ENCODE assay signal across 12 cellular contexts in the genomic region with DNA sequence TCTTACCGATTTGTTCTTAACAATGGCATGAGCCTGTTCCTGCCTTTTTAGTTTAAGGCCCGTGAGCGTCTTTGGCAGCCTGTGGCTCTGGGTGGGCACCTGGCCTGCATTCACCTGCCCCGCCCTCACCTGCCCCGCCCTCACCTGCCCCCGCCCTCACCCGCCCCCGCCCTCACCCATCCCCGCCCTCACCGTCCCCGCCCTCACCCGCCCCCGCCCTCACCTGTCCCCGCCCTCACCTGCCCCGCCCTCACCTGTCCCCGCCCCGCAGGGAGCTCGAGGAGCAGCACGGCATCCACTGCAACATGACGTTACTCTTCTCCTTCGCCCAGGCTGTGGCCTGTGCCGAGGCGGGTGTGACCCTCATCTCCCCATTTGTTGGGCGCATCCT. TPM values are rescaled to one million over a fixed set of nuclear protein-coding genes. Genes with fewer than 3 reads are reported as not detected.
DNase-seq lines count a peak whose midpoint lies in the region; ATAC-seq and TF ChIP-seq lines count a peak whose summit lies in the region.
"Had no signal": no experiment of that assay in that cellular context is flagged by ENCODE, and none has a peak within 500 bp of the region (broad histone marks: within the 10 kb centered on the region; RNA-seq: fewer than 3 reads in every experiment).

No MANE protein-coding gene starts in this region.

- TF ChIP-seq POLR2A in upper lobe of left lung (IDR thresholded peaks at IDR 0.05) = no peak

- 54% methylated on average over 10 of the region's 24 CpGs for WGBS in hepatocyte (ENCODE audit: low lambda C conversion rate, missing lambda C conversion rate)
- 69 to 81% methylated on average over 5 to 23 of the region's 24 CpGs for WGBS in upper lobe of left lung, 2 donors

- H3K4me2 ChIP-seq in hepatocyte = no peak overlapping the region
- H3K4me2 ChIP-seq: BLaER1 had no signal

- no peak for TF ChIP-seq CTCF in VCaP (conservative IDR thresholded peaks at IDR 0.05)
- no peak for TF ChIP-seq CTCF in hepatocyte (IDR thresholded peaks at IDR 0.05; ENCODE audit: poor library complexity)
- TF ChIP-seq CTCF in upper lobe of left lung (IDR thresholded peaks at IDR 0.05) = no peak

- H3K9me3 ChIP-seq in hepatocyte (ENCODE audit: low read depth) (no peaks in the 10 kb centered on the region), upper lobe of left lung (no peaks in the 10 kb centered on the region)
- H3K9me3 ChIP-seq: BLaER1 had no signal

- no peaks in the 10 kb centered on the region for H3K79me2 ChIP-seq in hepatocyte

- no peak overlapping the region for H2AFZ ChIP-seq in hepatocyte

- intact Hi-C loops in activated CD4-positive, alpha-beta T cell treated with anti-CD3 and anti-CD28 coated beads, Interleukin-2, amount 10 ng/mL, durations not matched to agents 24 days and 14 days (cut with micrococcal nuclease) = no loop called here
- intact Hi-C loops in activated T-helper 2 cell treated with anti-CD3 and anti-CD28 coated beads, Interferon-gamma antibody, Interleukin-2, Interleukin-4, amounts not matched to agents 10 μg/mL and 5 μg/mL and 100 μg/mL, durations not matched to agents 14 hours and 24 hours and 36 hours (cut with micrococcal nuclease) = no loop called here

- ATAC-seq in upper lobe of left lung (ENCODE audit: low FRiP score in 2 of 2) = peak in 1 of 2 donors; percentile 68
- no peak for ATAC-seq in GM18519 (IDR thresholded peaks at IDR 0.05; ENCODE audit: low FRiP score, unreplicated experiment)
- no peak for ATAC-seq in HG03571 (IDR thresholded peaks at IDR 0.05; ENCODE audit: unreplicated experiment)

- no peaks in the 10 kb centered on the region for H3K27me3 ChIP-seq in hepatocyte
- H3K27me3 ChIP-seq in upper lobe of left lung = no peaks in the 10 kb centered on the region
- H3K27me3 ChIP-seq: BLaER1 had no signal

- peaks cover 15% of the 10 kb centered on the region for H3K4me1 Mint-ChIP-seq in activated CD4-positive, alpha-beta T cell treated with anti-CD3 and anti-CD28 coated beads, Interleukin-2, amount 10 ng/mL, durations not matched to agents 24 days and 14 days
- peaks cover 7% of the 10 kb centered on the region for H3K4me1 Mint-ChIP-seq in activated T-helper 2 cell treated with anti-CD3 and anti-CD28 coated beads, Interferon-gamma antibody, Interleukin-2, Interleukin-4, amounts not matched to agents 10 μg/mL and 5 μg/mL and 100 μg/mL, durations not matched to agents 14 hours and 24 hours and 36 hours (ENCODE audit: low read depth)

- no peaks in the 10 kb centered on the region for H3K9me3 Mint-ChIP-seq in activated CD4-positive, alpha-beta T cell treated with anti-CD3 and anti-CD28 coated beads, Interleukin-2, amount 10 ng/mL, durations not matched to agents 24 days and 14 days
- H3K9me3 Mint-ChIP-seq in activated T-helper 2 cell treated with anti-CD3 and anti-CD28 coated beads, Interferon-gamma antibody, Interleukin-2, Interleukin-4, amounts not matched to agents 10 μg/mL and 5 μg/mL and 100 μg/mL, durations not matched to agents 14 hours and 24 hours and 36 hours = no peaks in the 10 kb centered on the region
- H3K9me3 Mint-ChIP-seq: naive B cell; stimulated activated naive CD8-positive, alpha-beta T cell treated with anti-CD3 and anti-CD28 coated beads, Interleukin-15, Interleukin-2, amounts not matched to agents 100 ng/mL and 50 ng/mL, for 24 hours had no signal

- H3K27me3 Mint-ChIP-seq in activated CD4-positive, alpha-beta T cell treated with anti-CD3 and anti-CD28 coated beads, Interleukin-2, amount 10 ng/mL, durations not matched to agents 24 days and 14 days = no peaks in the 10 kb centered on the region
- no peaks in the 10 kb centered on the region for H3K27me3 Mint-ChIP-seq in activated T-helper 2 cell treated with anti-CD3 and anti-CD28 coated beads, Interferon-gamma antibody, Interleukin-2, Interleukin-4, amounts not matched to agents 10 μg/mL and 5 μg/mL and 100 μg/mL, durations not matched to agents 14 hours and 24 hours and 36 hours (ENCODE audit: low read depth)
- H3K27me3 Mint-ChIP-seq: naive B cell; stimulated activated naive CD8-positive, alpha-beta T cell treated with anti-CD3 and anti-CD28 coated beads, Interleukin-15, Interleukin-2, amounts not matched to agents 100 ng/mL and 50 ng/mL, for 24 hours had no signal

- H3K4me3 ChIP-seq in hepatocyte (no peak overlapping the region), upper lobe of left lung (no peak overlapping the region)
- H3K4me3 ChIP-seq: BLaER1 had no signal

- peak overlapping the region; percentile 53 for H3K27ac Mint-ChIP-seq in activated CD4-positive, alpha-beta T cell treated with anti-CD3 and anti-CD28 coated beads, Interleukin-2, amount 10 ng/mL, durations not matched to agents 24 days and 14 days
- no peak overlapping the region for H3K27ac Mint-ChIP-seq in activated T-helper 2 cell treated with anti-CD3 and anti-CD28 coated beads, Interferon-gamma antibody, Interleukin-2, Interleukin-4, amounts not matched to agents 10 μg/mL and 5 μg/mL and 100 μg/mL, durations not matched to agents 14 hours and 24 hours and 36 hours
- H3K27ac Mint-ChIP-seq: naive B cell had no signal

- H3K36me3 Mint-ChIP-seq in activated CD4-positive, alpha-beta T cell treated with anti-CD3 and anti-CD28 coated beads, Interleukin-2, amount 10 ng/mL, durations not matched to agents 24 days and 14 days (ENCODE audit: low read depth) = peaks cover 50% of the 10 kb centered on the region
- peaks cover 61% of the 10 kb centered on the region for H3K36me3 Mint-ChIP-seq in activated T-helper 2 cell treated with anti-CD3 and anti-CD28 coated beads, Interferon-gamma antibody, Interleukin-2, Interleukin-4, amounts not matched to agents 10 μg/mL and 5 μg/mL and 100 μg/mL, durations not matched to agents 14 hours and 24 hours and 36 hours (ENCODE audit: low read depth)
- H3K36me3 Mint-ChIP-seq: naive B cell had no signal

- H3K27ac ChIP-seq in VCaP = peak overlapping the region; percentile 54
- H3K27ac ChIP-seq in hepatocyte = no peak overlapping the region
- H3K27ac ChIP-seq in upper lobe of left lung = peak overlapping the region in 3 of 4 donors; percentile 32 to 35 (median 35)
- H3K27ac ChIP-seq: BLaER1 had no signal

- no peak overlapping the region for H3K4me3 Mint-ChIP-seq in activated CD4-positive, alpha-beta T cell treated with anti-CD3 and anti-CD28 coated beads, Interleukin-2, amount 10 ng/mL, durations not matched to agents 24 days and 14 days
- H3K4me3 Mint-ChIP-seq in activated T-helper 2 cell treated with anti-CD3 and anti-CD28 coated beads, Interferon-gamma antibody, Interleukin-2, Interleukin-4, amounts not matched to agents 10 μg/mL and 5 μg/mL and 100 μg/mL, durations not matched to agents 14 hours and 24 hours and 36 hours (ENCODE audit: low read depth) = no peak overlapping the region
- H3K4me3 Mint-ChIP-seq: stimulated activated naive CD8-positive, alpha-beta T cell treated with anti-CD3 and anti-CD28 coated beads, Interleukin-15, Interleukin-2, amounts not matched to agents 100 ng/mL and 50 ng/mL, for 24 hours had no signal

- no peaks in the 10 kb centered on the region for H3K9me2 ChIP-seq in hepatocyte (replicated peaks; ENCODE audit: insufficient read depth)

- DNase-seq in activated CD4-positive, alpha-beta T cell treated with anti-CD3 and anti-CD28 coated beads, Interleukin-2, amount 10 ng/mL, durations not matched to agents 24 days and 14 days = no peak
- DNase-seq in activated CD4-positive, alpha-beta T cell treated with anti-CD3 and anti-CD28 coated beads for 4 hours = no peak
- DNase-seq in hepatocyte (ENCODE audit: low spot score) = peak; percentile 47
- peak; percentile 56 to 73 for DNase-seq in upper lobe of left lung
- no peak for DNase-seq in activated T-helper 2 cell treated with anti-CD3 and anti-CD28 coated beads, Interferon-gamma antibody, Interleukin-2, Interleukin-4, amounts not matched to agents 10 μg/mL and 5 μg/mL and 100 μg/mL, durations not matched to agents 14 hours and 24 hours and 36 hours (ENCODE audit: low spot score)
- DNase-seq: naive B cell had no signal

- peaks cover 3% of the 10 kb centered on the region for H4K20me1 ChIP-seq in hepatocyte (ENCODE audit: insufficient read depth, poor library complexity, severe bottlenecking)

- no peaks in the 10 kb centered on the region for H3K36me3 ChIP-seq in hepatocyte (replicated peaks; ENCODE audit: insufficient read depth, low read depth)
- H3K36me3 ChIP-seq in upper lobe of left lung = peaks cover 36 to 84% (median 71%) of the 10 kb centered on the region in 4 donors

- TF ChIP-seq EP300 in upper lobe of left lung (IDR thresholded peaks at IDR 0.05) = no peak

- H3K4me1 ChIP-seq in hepatocyte (ENCODE audit: insufficient read depth) = peaks cover 8% of the 10 kb centered on the region
- H3K4me1 ChIP-seq in upper lobe of left lung = peaks cover 0 to 7% (median 6%) of the 10 kb centered on the region in 4 donors
- H3K4me1 ChIP-seq: BLaER1 had no signal

RNA-seq across cellular contexts. Expression of gene GATD1, which starts 14.2 kb away (rescaled TPM):
- 81.7 and 82.2 TPM in 2 replicates for total RNA-seq in activated CD4-positive, alpha-beta T cell treated with anti-CD3 and anti-CD28 coated beads, Interleukin-2, amount 10 ng/mL, durations not matched to agents 24 days and 14 days
- total RNA-seq in hepatocyte (21.4 and 24.2 TPM in 2 replicates), upper lobe of left lung (10 to 100 TPM; 14.8 to 77.7 (median 63.6) TPM)
- polyA plus RNA-seq in hepatocyte = 21.6 and 29.0 TPM in 2 replicates
- total RNA-seq in activated T-helper 2 cell treated with anti-CD3 and anti-CD28 coated beads, Interferon-gamma antibody, Interleukin-2, Interleukin-4, amounts not matched to agents 10 μg/mL and 5 μg/mL and 100 μg/mL, durations not matched to agents 14 hours and 24 hours and 36 hours = 68.0 and 75.2 TPM in 2 replicates

RNA-seq across cellular contexts. Expression of gene TALDO1, which starts 15.8 kb away (rescaled TPM):
- 265 and 279 TPM in 2 replicates for total RNA-seq in activated CD4-positive, alpha-beta T cell treated with anti-CD3 and anti-CD28 coated beads, Interleukin-2, amount 10 ng/mL, durations not matched to agents 24 days and 14 days
- total RNA-seq in hepatocyte (132 and 137 TPM in 2 replicates), upper lobe of left lung (100 to 1,000 TPM; 163 to 313 (median 217) TPM)
- 161 and 178 TPM in 2 replicates for polyA plus RNA-seq in hepatocyte
- total RNA-seq in activated T-helper 2 cell treated with anti-CD3 and anti-CD28 coated beads, Interferon-gamma antibody, Interleukin-2, Interleukin-4, amounts not matched to agents 10 μg/mL and 5 μg/mL and 100 μg/mL, durations not matched to agents 14 hours and 24 hours and 36 hours = 270 and 275 TPM in 2 replicates

RNA-seq across cellular contexts. Expression of gene CEND1, which starts 26.8 kb away (rescaled TPM):
- total RNA-seq in activated CD4-positive, alpha-beta T cell treated with anti-CD3 and anti-CD28 coated beads, Interleukin-2, amount 10 ng/mL, durations not matched to agents 24 days and 14 days = 3.8 and 4.2 TPM in 2 replicates
- total RNA-seq in hepatocyte = not detected in 2 replicates
- 0.39 TPM in 1 of 2 replicates, not detected in the other for polyA plus RNA-seq in hepatocyte
- total RNA-seq in upper lobe of left lung = not detected
- total RNA-seq in activated T-helper 2 cell treated with anti-CD3 and anti-CD28 coated beads, Interferon-gamma antibody, Interleukin-2, Interleukin-4, amounts not matched to agents 10 μg/mL and 5 μg/mL and 100 μg/mL, durations not matched to agents 14 hours and 24 hours and 36 hours = 2.2 and 2.6 TPM in 2 replicates
- total RNA-seq: NCI-H460 had no signal

RNA-seq across cellular contexts. Expression of gene SLC25A22, which starts 35.0 kb away (rescaled TPM):
- total RNA-seq in activated CD4-positive, alpha-beta T cell treated with anti-CD3 and anti-CD28 coated beads, Interleukin-2, amount 10 ng/mL, durations not matched to agents 24 days and 14 days = 84.9 and 90.3 TPM in 2 replicates
- total RNA-seq in hepatocyte = 11.1 and 16.2 TPM in 2 replicates
- polyA plus RNA-seq in hepatocyte = 19.7 and 23.7 TPM in 2 replicates
- total RNA-seq in upper lobe of left lung = 10 to 100 TPM; 13.6 to 29.3 (median 22.3) TPM
- total RNA-seq in activated T-helper 2 cell treated with anti-CD3 and anti-CD28 coated beads, Interferon-gamma antibody, Interleukin-2, Interleukin-4, amounts not matched to agents 10 μg/mL and 5 μg/mL and 100 μg/mL, durations not matched to agents 14 hours and 24 hours and 36 hours = 58.7 and 64.5 TPM in 2 replicates

RNA-seq across cellular contexts. Expression of gene PIDD1, which starts 42.0 kb away (rescaled TPM):
- total RNA-seq in activated CD4-positive, alpha-beta T cell treated with anti-CD3 and anti-CD28 coated beads, Interleukin-2, amount 10 ng/mL, durations not matched to agents 24 days and 14 days = 28.9 and 29.6 TPM in 2 replicates
- total RNA-seq in hepatocyte = 7.1 and 11.1 TPM in 2 replicates
- polyA plus RNA-seq in hepatocyte = 16.3 and 29.5 TPM in 2 replicates
- 10 to 100 TPM in 5 of 6 donors, 1 to 10 TPM in 1; 5.2 to 76.5 (median 15.4) TPM for total RNA-seq in upper lobe of left lung
- total RNA-seq in activated T-helper 2 cell treated with anti-CD3 and anti-CD28 coated beads, Interferon-gamma antibody, Interleukin-2, Interleukin-4, amounts not matched to agents 10 μg/mL and 5 μg/mL and 100 μg/mL, durations not matched to agents 14 hours and 24 hours and 36 hours = 27.3 and 27.6 TPM in 2 replicates

Comparison
In these comparisons a context has a peak if more than half of its experiments do, and no peak if none do; other contexts are left out.
1. DNase-seq: peak in hepatocyte (single experiment) and upper lobe of left lung (2 of 2); none in activated CD4-positive, alpha-beta T cell treated with anti-CD3 and anti-CD28 coated beads, Interleukin-2, amount 10 ng/mL, durations not matched to agents 24 days and 14 days (single experiment), activated CD4-positive, alpha-beta T cell treated with anti-CD3 and anti-CD28 coated beads for 4 hours (0 of 2) and activated T-helper 2 cell treated with anti-CD3 and anti-CD28 coated beads, Interferon-gamma antibody, Interleukin-2, Interleukin-4, amounts not matched to agents 10 μg/mL and 5 μg/mL and 100 μg/mL, durations not matched to agents 14 hours and 24 hours and 36 hours (single experiment).